20 cellular contexts compared by ENCODE assay signal in genomic region chr5:7650755-7651154, GRCh38.
DNase-seq lines count a peak whose midpoint lies in the region; ATAC-seq and TF ChIP-seq lines count a peak whose summit lies in the region.
"Had no signal": no experiment of that assay in that cellular context is flagged by ENCODE, and none has a peak within 500 bp of the region (broad histone marks: within the 10 kb centered on the region; RNA-seq: fewer than 3 reads in every experiment).

No MANE protein-coding gene starts in this region.

- no peaks in the 10 kb centered on the region for H3K9me3 ChIP-seq in gastrocnemius medialis
- H3K9me3 ChIP-seq in heart right ventricle: no peaks in the 10 kb centered on the region
- H3K9me3 ChIP-seq: Caco-2, Peyer's patch had no signal

- DNase-seq in NCI-H2196 (lab: John Stamatoyannopoulos, UW; ENCODE audit: unreplicated experiment): peak; percentile 27
- DNase-seq in astrocyte of the hippocampus (ENCODE audit: low read depth, low spot score): peak; percentile 67
- peak; percentile 39 for DNase-seq in midbrain (lab: John Stamatoyannopoulos, UW)
- peak; percentile 22 to 51 for DNase-seq in gastrocnemius medialis
- no peak for DNase-seq in SW480 (ENCODE audit: low spot score)
- DNase-seq in heart right ventricle: no peak
- DNase-seq in OCI-M2 (lab: John Stamatoyannopoulos, UW; ENCODE audit: unreplicated experiment): no peak
- no peak for DNase-seq in SIG-M5 (lab: John Stamatoyannopoulos, UW)
- DNase-seq: ACHN; AML-193; Caco-2; CD4-positive, CD25-positive, alpha-beta regulatory T cell; DMS153; IMR-90; Karpas-422; NCI-H1105; NCI-H187; Peyer's patch had no signal

- 79 to 83% methylated on average over 6 of the region's 6 CpGs for WGBS in heart right ventricle, 2 donors

- H3K27ac ChIP-seq in gastrocnemius medialis: no peak overlapping the region
- no peak overlapping the region for H3K27ac ChIP-seq in heart right ventricle
- H3K27ac ChIP-seq: SK-N-MC had no signal

- TF ChIP-seq POLR2A in gastrocnemius medialis (IDR thresholded peaks at IDR 0.05): no peak

- ATAC-seq in gastrocnemius medialis: peak; percentile 60 to 92
- ATAC-seq in heart right ventricle: no peak
- ATAC-seq: Right ventricle myocardium inferior had no signal

- H3K4me1 ChIP-seq in gastrocnemius medialis (peaks cover 24 to 38% of the 10 kb centered on the region in 2 donors), heart right ventricle (no peaks in the 10 kb centered on the region)
- H3K4me1 ChIP-seq: Caco-2, Peyer's patch had no signal

- TF ChIP-seq CTCF in gastrocnemius medialis (IDR thresholded peaks at IDR 0.05 in 4 of 5, conservative IDR thresholded peaks at IDR 0.05 in 1 of 5) (no peak), heart right ventricle (IDR thresholded peaks at IDR 0.05) (no peak)

- H3K36me3 ChIP-seq in gastrocnemius medialis (no peaks in the 10 kb centered on the region), heart right ventricle (no peaks in the 10 kb centered on the region)
- H3K36me3 ChIP-seq: Peyer's patch had no signal

- H3K27me3 ChIP-seq in gastrocnemius medialis: no peaks in the 10 kb centered on the region
- no peaks in the 10 kb centered on the region for H3K27me3 ChIP-seq in heart right ventricle
- H3K27me3 ChIP-seq: Peyer's patch had no signal

- intact Hi-C loops in gastrocnemius medialis (cut with DNase I; ENCODE audit: low total_unique reads) (loop anchor here (10.0 kb wide), 1 partner anchor 256 kb away; the partner anchor contains the start of gene ADCY2), heart right ventricle (cut with DNase I) (no loop called here)

- H3K4me3 ChIP-seq in gastrocnemius medialis: no peak overlapping the region
- no peak overlapping the region for H3K4me3 ChIP-seq in heart right ventricle
- H3K4me3 ChIP-seq: Peyer's patch, SK-N-MC had no signal

- in situ Hi-C loops in gastrocnemius medialis (cut with MboI; ENCODE audit: low sequenced_read_pairs in 4 of 4): no loop called here

Comparison
In these comparisons a context has a peak if more than half of its experiments do, and no peak if none do; other contexts are left out.
1. DNase-seq: peak in NCI-H2196 (single experiment), astrocyte of the hippocampus (single experiment), midbrain (single experiment) and gastrocnemius medialis (2 of 2); none in SW480 (single experiment), heart right ventricle (0 of 2), OCI-M2 (single experiment) and SIG-M5 (single experiment).
2. ATAC-seq: peak in gastrocnemius medialis (2 of 2); none in heart right ventricle (0 of 8).